ENCODE assay signal across 34 cellular contexts in genomic region chr10:13842119-13842518, GRCh38.
"Had no signal": no experiment of that assay in that cellular context is flagged by ENCODE, and none has a peak within 500 bp of the region (broad histone marks: within the 10 kb centered on the region; RNA-seq: fewer than 3 reads in every experiment).

No MANE protein-coding gene starts in this region.

- H3K27me3 ChIP-seq: adrenal gland, body of pancreas, cardiac muscle cell, dorsolateral prefrontal cortex had no signal

- H3K27ac Mint-ChIP-seq: activated CD4-positive, alpha-beta memory T cell treated with anti-CD3 and anti-CD28 coated beads for 36 hours; activated CD4-positive, alpha-beta T cell treated with anti-CD3 and anti-CD28 coated beads for 36 hours; activated CD4-positive, alpha-beta T cell treated with anti-CD3 and anti-CD28 coated beads, Interleukin-2, amount 10 ng/mL, durations not matched to agents 24 days and 14 days; activated CD8-positive, alpha-beta memory T cell treated with anti-CD3 and anti-CD28 coated beads, Interleukin-2, amount 10 ng/mL, durations not matched to agents 7 days and 5 days; activated CD8-positive, alpha-beta T cell treated with anti-CD3 and anti-CD28 coated beads, Interleukin-2, amount 10 ng/mL, durations not matched to agents 7 days and 5 days; activated naive CD4-positive, alpha-beta T cell treated with anti-CD3 and anti-CD28 coated beads for 36 hours; activated naive CD4-positive, alpha-beta T cell treated with anti-CD3 and anti-CD28 coated beads, Interleukin-2, amount 50 U/mL, for 24 hours; activated naive CD8-positive, alpha-beta T cell treated with anti-CD3 and anti-CD28 coated beads for 36 hours; activated naive CD8-positive, alpha-beta T cell treated with anti-CD3 and anti-CD28 coated beads, Interleukin-2, amount 50 U/mL, for 24 hours; activated T-helper 1 cell treated with anti-CD3 and anti-CD28 coated beads, Interleukin-12 subunit alpha, Interleukin-12 subunit beta, Interleukin-2, Interleukin-4 antibody, amounts not matched to agents 30 ng/mL and 10 ng/mL and 1 ng/mL, durations not matched to agents 14 hours and 24 hours and 36 hours; activated T-helper 2 cell treated with anti-CD3 and anti-CD28 coated beads, Interferon-gamma antibody, Interleukin-2, Interleukin-4, amounts not matched to agents 10 μg/mL and 5 μg/mL and 100 μg/mL, durations not matched to agents 14 hours and 24 hours and 36 hours; dendritic cell treated with granulocyte-macrophage colony-stimulating factor and Interleukin-4, amounts not matched to agents 40 ng/mL and 50 ng/mL, for 4 days; endodermal cell; T-helper 17 cell; T-helper 2 cell treated with Interferon-gamma antibody and Interleukin-4, amounts not matched to agents 5 μg/mL and 100 μg/mL, for 36 hours had no signal

- DNase-seq: activated CD4-positive, alpha-beta memory T cell treated with anti-CD3 and anti-CD28 coated beads for 36 hours; activated CD4-positive, alpha-beta T cell treated with anti-CD3 and anti-CD28 coated beads for 36 hours; activated CD4-positive, alpha-beta T cell treated with anti-CD3 and anti-CD28 coated beads, Interleukin-2, amount 10 ng/mL, durations not matched to agents 24 days and 14 days; activated CD4-positive, CD25-positive, alpha-beta regulatory T cell; activated CD4-positive, CD25-positive, alpha-beta regulatory T cell treated with anti-CD3 and anti-CD28 coated beads, Interleukin-2, amount 50 U/mL, for 72 hours; activated CD8-positive, alpha-beta memory T cell treated with anti-CD3 and anti-CD28 coated beads, Interleukin-2, amount 10 ng/mL, durations not matched to agents 7 days and 5 days; activated CD8-positive, alpha-beta memory T cell treated with anti-CD3 and anti-CD28 coated beads, Interleukin-2, amount 50 U/mL, for 4 hours; activated CD8-positive, alpha-beta T cell treated with anti-CD3 and anti-CD28 coated beads, Interleukin-2, amount 10 ng/mL, durations not matched to agents 7 days and 5 days; activated effector memory CD4-positive, alpha-beta T cell treated with anti-CD3 and anti-CD28 coated beads, Interleukin-2, amount 50 U/mL, for 16 hours; activated naive CD4-positive, alpha-beta T cell treated with anti-CD3 and anti-CD28 coated beads for 36 hours; activated naive CD8-positive, alpha-beta T cell treated with anti-CD3 and anti-CD28 coated beads for 36 hours; activated naive CD8-positive, alpha-beta T cell treated with anti-CD3 and anti-CD28 coated beads, Interleukin-2, amount 50 U/mL, for 24 hours; activated T-cell treated with anti-CD3 and anti-CD28 coated beads, Interleukin-2, amount 50 U/mL, for 1 hour; activated T-cell treated with anti-CD3 and anti-CD28 coated beads, Interleukin-2, amount 50 U/mL, for 48 hours; adrenal gland; amygdala; aorta; body of pancreas; central memory CD4-positive, alpha-beta T cell; cerebellar nuclear complex; dorsolateral prefrontal cortex; effector memory CD4-positive, alpha-beta T cell; endodermal cell; foreskin fibroblast; T-helper 1 cell; T-helper 17 cell; T1000 had no signal

- H3K4me3 Mint-ChIP-seq: activated CD4-positive, alpha-beta memory T cell treated with anti-CD3 and anti-CD28 coated beads for 36 hours; activated CD4-positive, alpha-beta T cell treated with anti-CD3 and anti-CD28 coated beads for 36 hours; activated CD4-positive, alpha-beta T cell treated with anti-CD3 and anti-CD28 coated beads, Interleukin-2, amount 10 ng/mL, durations not matched to agents 24 days and 14 days; activated CD8-positive, alpha-beta memory T cell treated with anti-CD3 and anti-CD28 coated beads, Interleukin-2, amount 10 ng/mL, durations not matched to agents 7 days and 5 days; activated CD8-positive, alpha-beta T cell treated with anti-CD3 and anti-CD28 coated beads, Interleukin-2, amount 10 ng/mL, durations not matched to agents 7 days and 5 days; activated naive CD4-positive, alpha-beta T cell treated with anti-CD3 and anti-CD28 coated beads for 36 hours; activated naive CD4-positive, alpha-beta T cell treated with anti-CD3 and anti-CD28 coated beads, Interleukin-2, amount 50 U/mL, for 24 hours; activated naive CD8-positive, alpha-beta T cell treated with anti-CD3 and anti-CD28 coated beads for 36 hours; activated naive CD8-positive, alpha-beta T cell treated with anti-CD3 and anti-CD28 coated beads, Interleukin-2, amount 50 U/mL, for 24 hours; activated T-helper 1 cell treated with anti-CD3 and anti-CD28 coated beads, Interleukin-12 subunit alpha, Interleukin-12 subunit beta, Interleukin-2, Interleukin-4 antibody, amounts not matched to agents 30 ng/mL and 10 ng/mL and 1 ng/mL, durations not matched to agents 14 hours and 24 hours and 36 hours; dendritic cell treated with granulocyte-macrophage colony-stimulating factor and Interleukin-4, amounts not matched to agents 40 ng/mL and 50 ng/mL, for 4 days; endodermal cell; T-helper 17 cell; T-helper 2 cell treated with Interferon-gamma antibody and Interleukin-4, amounts not matched to agents 5 μg/mL and 100 μg/mL, for 36 hours had no signal

- H3K9me3 ChIP-seq: adrenal gland, body of pancreas had no signal

- H3K27ac ChIP-seq: body of pancreas, cardiac muscle cell had no signal

- H3K27me3 Mint-ChIP-seq: activated CD4-positive, alpha-beta memory T cell treated with anti-CD3 and anti-CD28 coated beads for 36 hours; activated naive CD4-positive, alpha-beta T cell treated with anti-CD3 and anti-CD28 coated beads, Interleukin-2, amount 50 U/mL, for 24 hours had no signal

- H3K4me3 ChIP-seq: adrenal gland, body of pancreas, cardiac muscle cell, coronary artery, dorsolateral prefrontal cortex had no signal

- H3K36me3 ChIP-seq: adrenal gland, cardiac muscle cell had no signal

- H3K36me3 Mint-ChIP-seq: activated CD4-positive, alpha-beta memory T cell treated with anti-CD3 and anti-CD28 coated beads for 36 hours; activated CD8-positive, alpha-beta memory T cell treated with anti-CD3 and anti-CD28 coated beads, Interleukin-2, amount 10 ng/mL, durations not matched to agents 7 days and 5 days; activated naive CD4-positive, alpha-beta T cell treated with anti-CD3 and anti-CD28 coated beads, Interleukin-2, amount 50 U/mL, for 24 hours had no signal

- H3K4me1 Mint-ChIP-seq: activated CD4-positive, alpha-beta T cell treated with anti-CD3 and anti-CD28 coated beads, Interleukin-2, amount 10 ng/mL, durations not matched to agents 24 days and 14 days; activated CD8-positive, alpha-beta memory T cell treated with anti-CD3 and anti-CD28 coated beads, Interleukin-2, amount 10 ng/mL, durations not matched to agents 7 days and 5 days; T-helper 17 cell had no signal

- H3K9me3 Mint-ChIP-seq: activated naive CD4-positive, alpha-beta T cell treated with anti-CD3 and anti-CD28 coated beads, Interleukin-2, amount 50 U/mL, for 24 hours; activated T-helper 2 cell treated with anti-CD3 and anti-CD28 coated beads, Interferon-gamma antibody, Interleukin-2, Interleukin-4, amounts not matched to agents 10 μg/mL and 5 μg/mL and 100 μg/mL, durations not matched to agents 14 hours and 24 hours and 36 hours; dendritic cell treated with granulocyte-macrophage colony-stimulating factor and Interleukin-4, amounts not matched to agents 40 ng/mL and 50 ng/mL, for 4 days had no signal
